In genomic region chr22:23538502-23538860, GRCh38 we compare ENCODE assay signal across 24 cellular contexts. TPM values are rescaled to one million over a fixed set of nuclear protein-coding genes. Genes with fewer than 3 reads are reported as not detected.
DNase-seq lines count a peak whose midpoint lies in the region; ATAC-seq and TF ChIP-seq lines count a peak whose summit lies in the region.
"Had no signal": no experiment of that assay in that cellular context is flagged by ENCODE, and none has a peak within 500 bp of the region (broad histone marks: within the 10 kb centered on the region; RNA-seq: fewer than 3 reads in every experiment).

No MANE protein-coding gene starts in this region.

- peaks cover 2 to 3% (median 2%) of the 10 kb centered on the region in 3 donors for H3K27me3 Mint-ChIP-seq in immature natural killer cell (ENCODE audit: low read depth in 3 of 3)
- peaks cover 21% of the 10 kb centered on the region for H3K27me3 Mint-ChIP-seq in activated T-helper 1 cell treated with anti-CD3 and anti-CD28 coated beads, Interleukin-12 subunit alpha, Interleukin-12 subunit beta, Interleukin-2, Interleukin-4 antibody, amounts not matched to agents 30 ng/mL and 10 ng/mL and 1 ng/mL, durations not matched to agents 14 hours and 24 hours and 36 hours (ENCODE audit: insufficient read depth)

- H3K36me3 ChIP-seq in right lobe of liver, result no peaks in the 10 kb centered on the region
- H3K36me3 ChIP-seq in sigmoid colon, result no peaks in the 10 kb centered on the region
- no peaks in the 10 kb centered on the region for H3K36me3 ChIP-seq in colonic mucosa
- H3K36me3 ChIP-seq: esophagus squamous epithelium, heart left ventricle had no signal

- no peak for ATAC-seq in right lobe of liver
- ATAC-seq: heart left ventricle; psoas muscle; stimulated activated naive CD8-positive, alpha-beta T cell treated with anti-CD3 and anti-CD28 coated beads, Interleukin-15, Interleukin-2, amounts not matched to agents 100 U/mL and 50 U/mL, for 24 hours had no signal

- H3K9me3 ChIP-seq in right lobe of liver (no peaks in the 10 kb centered on the region), sigmoid colon (no peaks in the 10 kb centered on the region), colonic mucosa (no peaks in the 10 kb centered on the region)
- H3K9me3 ChIP-seq: esophagus squamous epithelium, heart left ventricle, psoas muscle had no signal

- intact Hi-C loops in right lobe of liver (cut with DNase I), result loop anchor here in 1 of 2 donors (10.0 kb wide), 1 partner anchor 124 kb away; no protein-coding TSS in a partner anchor
- intact Hi-C loops in sigmoid colon (cut with DNase I), result loop anchor here (5.0 to 10.0 kb wide), 3 partner anchors 104 to 221 kb away; no protein-coding TSS in a partner anchor
- intact Hi-C loops in activated T-helper 1 cell treated with anti-CD3 and anti-CD28 coated beads, Interleukin-12 subunit alpha, Interleukin-12 subunit beta, Interleukin-2, Interleukin-4 antibody, amounts not matched to agents 30 ng/mL and 10 ng/mL and 1 ng/mL, durations not matched to agents 14 hours and 24 hours and 36 hours (cut with micrococcal nuclease), result no loop called here
- intact Hi-C loops in colonic mucosa (cut with DNase I), result loop anchor here (5.0 kb wide), 1 partner anchor 136 kb away; no protein-coding TSS in a partner anchor

- H3K27ac ChIP-seq in VCaP, result peak overlapping the region; percentile 100
- no peak overlapping the region for H3K27ac ChIP-seq in right lobe of liver
- peak overlapping the region in 1 of 4 donors; percentile 12 for H3K27ac ChIP-seq in sigmoid colon
- no peak overlapping the region for H3K27ac ChIP-seq in colonic mucosa
- H3K27ac ChIP-seq: C4-2B, esophagus squamous epithelium, psoas muscle had no signal

- TF ChIP-seq EP300 in sigmoid colon (IDR thresholded peaks at IDR 0.05), result no peak

- peaks cover 11 to 14% of the 10 kb centered on the region in 2 donors for H3K4me1 Mint-ChIP-seq in immature natural killer cell
- peaks cover 11% of the 10 kb centered on the region for H3K4me1 Mint-ChIP-seq in activated T-helper 1 cell treated with anti-CD3 and anti-CD28 coated beads, Interleukin-12 subunit alpha, Interleukin-12 subunit beta, Interleukin-2, Interleukin-4 antibody, amounts not matched to agents 30 ng/mL and 10 ng/mL and 1 ng/mL, durations not matched to agents 14 hours and 24 hours and 36 hours (ENCODE audit: low read depth)

- no peak overlapping the region for H3K9ac ChIP-seq in colonic mucosa (ENCODE audit: low read depth in 2 of 2, low read length in 2 of 2)

- H3K9me3 Mint-ChIP-seq in immature natural killer cell, result no peaks in the 10 kb centered on the region
- H3K9me3 Mint-ChIP-seq in activated T-helper 1 cell treated with anti-CD3 and anti-CD28 coated beads, Interleukin-12 subunit alpha, Interleukin-12 subunit beta, Interleukin-2, Interleukin-4 antibody, amounts not matched to agents 30 ng/mL and 10 ng/mL and 1 ng/mL, durations not matched to agents 14 hours and 24 hours and 36 hours, result no peaks in the 10 kb centered on the region

- TF ChIP-seq POLR2A in right lobe of liver (IDR thresholded peaks at IDR 0.05) (no peak), sigmoid colon (IDR thresholded peaks at IDR 0.05) (no peak)

- peak overlapping the region in 1 of 5 donors; percentile 7 for H3K4me3 Mint-ChIP-seq in immature natural killer cell
- no peak overlapping the region for H3K4me3 Mint-ChIP-seq in activated T-helper 1 cell treated with anti-CD3 and anti-CD28 coated beads, Interleukin-12 subunit alpha, Interleukin-12 subunit beta, Interleukin-2, Interleukin-4 antibody, amounts not matched to agents 30 ng/mL and 10 ng/mL and 1 ng/mL, durations not matched to agents 14 hours and 24 hours and 36 hours

- H3K4me1 ChIP-seq in right lobe of liver (no peaks in the 10 kb centered on the region), sigmoid colon (peaks cover 0 to 7% (median 0%) of the 10 kb centered on the region in 4 donors), colonic mucosa (no peaks in the 10 kb centered on the region)
- H3K4me1 ChIP-seq: psoas muscle had no signal

- H3K4me3 ChIP-seq in right lobe of liver (no peak overlapping the region), sigmoid colon (no peak overlapping the region), colonic mucosa (no peak overlapping the region)
- H3K4me3 ChIP-seq: esophagus squamous epithelium, psoas muscle had no signal

- H3K36me3 Mint-ChIP-seq in immature natural killer cell, result no peaks in the 10 kb centered on the region
- H3K36me3 Mint-ChIP-seq in activated T-helper 1 cell treated with anti-CD3 and anti-CD28 coated beads, Interleukin-12 subunit alpha, Interleukin-12 subunit beta, Interleukin-2, Interleukin-4 antibody, amounts not matched to agents 30 ng/mL and 10 ng/mL and 1 ng/mL, durations not matched to agents 14 hours and 24 hours and 36 hours (ENCODE audit: low read depth), result no peaks in the 10 kb centered on the region

- DNase-seq in NCI-H748 (lab: John Stamatoyannopoulos, UW; ENCODE audit: unreplicated experiment) (peak; percentile 8), NCI-H748 treated with DMSO at 0.1 percent for 48 hours (lab: John Stamatoyannopoulos, UW) (no peak), right lobe of liver (peak in 2 of 3 donors; percentile 23 to 34), sigmoid colon (peak; percentile 39), immature natural killer cell (no peak), colonic mucosa (no peak)
- no peak for DNase-seq in activated T-helper 1 cell treated with anti-CD3 and anti-CD28 coated beads, Interleukin-12 subunit alpha, Interleukin-12 subunit beta, Interleukin-2, Interleukin-4 antibody, amounts not matched to agents 30 ng/mL and 10 ng/mL and 1 ng/mL, durations not matched to agents 14 hours and 24 hours and 36 hours (ENCODE audit: low spot score)
- DNase-seq: activated CD4-positive, CD25-positive, alpha-beta regulatory T cell; activated gamma-delta T cell treated with Interleukin-2 at 50 U/mL for 16 hours; DMS53; esophagus squamous epithelium; HCEC 1CT; heart left ventricle; IMR-90; NCI-H2171; psoas muscle; stimulated activated naive CD8-positive, alpha-beta T cell treated with anti-CD3 and anti-CD28 coated beads, Interleukin-15, Interleukin-2, amounts not matched to agents 100 U/mL and 50 U/mL, for 24 hours; T-helper 2 cell had no signal

- TF ChIP-seq CTCF in VCaP (conservative IDR thresholded peaks at IDR 0.05) (no peak), right lobe of liver (IDR thresholded peaks at IDR 0.05) (no peak), sigmoid colon (IDR thresholded peaks at IDR 0.05) (no peak), colonic mucosa (IDR thresholded peaks at IDR 0.05) (no peak)

- no peaks in the 10 kb centered on the region for H3K27me3 ChIP-seq in right lobe of liver
- no peaks in the 10 kb centered on the region for H3K27me3 ChIP-seq in sigmoid colon
- no peaks in the 10 kb centered on the region for H3K27me3 ChIP-seq in colonic mucosa
- H3K27me3 ChIP-seq: heart left ventricle had no signal

- WGBS in right lobe of liver (ENCODE audit: insufficient coverage, low coverage, low lambda C conversion rate, missing lambda C conversion rate), result 82% methylated on average over 10 of the region's 10 CpGs
- 53 to 82% methylated on average over 10 of the region's 10 CpGs for WGBS in sigmoid colon, 2 donors

- H3K27ac Mint-ChIP-seq in immature natural killer cell, result no peak overlapping the region
- H3K27ac Mint-ChIP-seq in activated T-helper 1 cell treated with anti-CD3 and anti-CD28 coated beads, Interleukin-12 subunit alpha, Interleukin-12 subunit beta, Interleukin-2, Interleukin-4 antibody, amounts not matched to agents 30 ng/mL and 10 ng/mL and 1 ng/mL, durations not matched to agents 14 hours and 24 hours and 36 hours, result no peak overlapping the region

RNA-seq across cellular contexts. Expression of gene IGLL1, which starts 41.6 kb away (rescaled TPM):
- total RNA-seq in right lobe of liver, result not detected
- total RNA-seq in sigmoid colon, result not detected
- polyA plus RNA-seq in sigmoid colon, result not detected
- polyA plus RNA-seq in immature natural killer cell, result not detected
- total RNA-seq in activated T-helper 1 cell treated with anti-CD3 and anti-CD28 coated beads, Interleukin-12 subunit alpha, Interleukin-12 subunit beta, Interleukin-2, Interleukin-4 antibody, amounts not matched to agents 30 ng/mL and 10 ng/mL and 1 ng/mL, durations not matched to agents 14 hours and 24 hours and 36 hours, result not detected in 2 replicates
- total RNA-seq in colonic mucosa, result not detected
- total RNA-seq: A172; activated CD8-positive, alpha-beta memory T cell treated with anti-CD3 and anti-CD28 coated beads for 36 hours; esophagus squamous epithelium; heart left ventricle; IMR-90; kidney epithelial cell; psoas muscle; urinary bladder had no signal
- polyA plus RNA-seq: heart left ventricle, IMR-90, psoas muscle, urinary bladder had no signal

Comparison
In these comparisons a context has a peak if more than half of its experiments do, and no peak if none do; other contexts are left out.
1. DNase-seq: peak in NCI-H748 (single experiment), right lobe of liver (2 of 3) and sigmoid colon (single experiment); none in NCI-H748 treated with DMSO at 0.1 percent for 48 hours (single experiment), immature natural killer cell (0 of 3), activated T-helper 1 cell treated with anti-CD3 and anti-CD28 coated beads, Interleukin-12 subunit alpha, Interleukin-12 subunit beta, Interleukin-2, Interleukin-4 antibody, amounts not matched to agents 30 ng/mL and 10 ng/mL and 1 ng/mL, durations not matched to agents 14 hours and 24 hours and 36 hours (single experiment) and colonic mucosa (single experiment).